Comparison of ENCODE assay signal across 25 cellular contexts in genomic region chr13:96988441-96988840, GRCh38. TPM values are rescaled to one million over a fixed set of nuclear protein-coding genes. Genes with fewer than 3 reads are reported as not detected.
"Had no signal": no experiment of that assay in that cellular context is flagged by ENCODE, and none has a peak within 500 bp of the region (broad histone marks: within the 10 kb centered on the region; RNA-seq: fewer than 3 reads in every experiment).

No MANE protein-coding gene starts in this region.

- H3K27ac ChIP-seq: body of pancreas, colonic mucosa, VCaP had no signal

- ATAC-seq: activated CD4-positive, CD25-positive, alpha-beta regulatory T cell treated with anti-CD3 and anti-CD28 coated beads, Interleukin-2, amount 50 U/mL, for 24 hours; activated CD8-positive, alpha-beta T cell treated with anti-CD3 and anti-CD28 coated beads for 36 hours; activated T-cell treated with anti-CD3 and anti-CD28 coated beads, Interleukin-2, amount 50 U/mL, for 4 hours; activated T-helper 17 cell treated with anti-CD3 and anti-CD28 coated beads, Interleukin-2, amount 50 U/mL, for 72 hours; body of pancreas; esophagus mucosa had no signal

- H3K36me3 ChIP-seq: colonic mucosa had no signal

- H3K27me3 ChIP-seq: colonic mucosa had no signal

- DNase-seq: activated B cell treated with CpG ODN at 0.5 μM for 24 hours; activated CD4-positive, alpha-beta T cell treated with anti-CD3 and anti-CD28 coated beads for 48 hours; activated CD4-positive, alpha-beta T cell treated with anti-CD3 and anti-CD28 coated beads, Interleukin-2, amount 50 U/mL, for 1 hour; activated CD4-positive, alpha-beta T cell treated with anti-CD3 and anti-CD28 coated beads, Interleukin-2, amount 50 U/mL, for 48 hours; activated CD8-positive, alpha-beta memory T cell treated with anti-CD3 and anti-CD28 coated beads for 24 hours; activated CD8-positive, alpha-beta T cell treated with anti-CD3 and anti-CD28 coated beads for 36 hours; activated effector memory CD4-positive, alpha-beta T cell treated with Interleukin-2 at 50 U/mL for 16 hours; activated gamma-delta T cell treated with Interleukin-2 at 50 U/mL for 16 hours; activated naive CD4-positive, alpha-beta T cell treated with anti-CD3 and anti-CD28 coated beads, Interleukin-2, amount 50 U/mL, for 16 hours; activated naive CD4-positive, alpha-beta T cell treated with Interleukin-2 at 50 U/mL for 16 hours; activated T-cell treated with anti-CD3 and anti-CD28 coated beads, Interleukin-2, amount 50 U/mL, for 4 hours; amniotic stem cell; aorta; body of pancreas; caudate nucleus; colonic mucosa; effector memory CD4-positive, alpha-beta T cell; endodermal cell; foreskin fibroblast; head of caudate nucleus; T-helper 2 cell had no signal

- H3K4me1 ChIP-seq: body of pancreas, colonic mucosa had no signal

- H3K9me3 ChIP-seq: body of pancreas, colonic mucosa had no signal

- H3K4me3 ChIP-seq: body of pancreas, colonic mucosa had no signal

RNA-seq across cellular contexts. Expression of gene OXGR1, which starts 5.8 kb away (rescaled TPM):
- polyA plus RNA-seq: aorta had no signal
